ENCODE assay signal across 14 cellular contexts in the genomic region with DNA sequence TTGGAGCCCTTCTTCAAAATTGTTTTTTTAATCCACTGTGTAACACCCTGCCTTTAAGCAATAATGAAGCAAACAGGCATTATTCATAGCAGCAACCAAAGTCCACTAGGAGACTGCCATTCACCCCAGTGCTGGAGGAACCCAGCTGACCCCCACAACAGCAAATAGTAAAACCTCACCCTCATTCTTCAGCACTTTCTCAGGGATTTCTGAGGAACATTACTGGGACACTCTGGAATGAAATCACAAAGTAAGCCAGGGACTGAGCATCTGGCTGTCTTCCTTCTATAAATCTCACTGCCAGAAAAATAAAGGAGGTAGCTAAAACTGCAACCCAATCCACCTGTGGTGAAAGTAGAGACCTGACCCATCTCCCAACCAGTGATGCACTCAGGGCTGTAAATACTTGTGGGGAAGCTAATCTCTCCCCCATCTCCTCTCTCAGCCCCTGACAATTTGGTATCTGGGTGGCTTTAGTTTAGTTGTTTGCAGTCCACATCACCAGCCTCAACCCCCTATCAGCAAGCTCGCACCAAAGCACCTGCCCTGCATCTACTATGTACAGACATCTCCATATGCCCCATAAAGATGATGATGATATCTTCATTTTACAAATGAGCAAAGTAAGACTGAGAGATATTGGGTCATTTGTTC. TPM values are rescaled to one million over a fixed set of nuclear protein-coding genes. Genes with fewer than 3 reads are reported as not detected.
DNase-seq lines count a peak whose midpoint lies in the region; ATAC-seq and TF ChIP-seq lines count a peak whose summit lies in the region.
"Had no signal": no experiment of that assay in that cellular context is flagged by ENCODE, and none has a peak within 500 bp of the region (broad histone marks: within the 10 kb centered on the region; RNA-seq: fewer than 3 reads in every experiment).

No MANE protein-coding gene starts in this region.

- H3K9me3 Mint-ChIP-seq in mesothelial cell of epicardium: peaks cover 21% of the 10 kb centered on the region
- peaks cover 4 to 25% (median 12%) of the 10 kb centered on the region in 11 donors for H3K9me3 Mint-ChIP-seq in naive thymus-derived CD4-positive, alpha-beta T cell

- peak; percentile 82 for DNase-seq in GM23248
- DNase-seq in fibroblast of mammary gland (ENCODE audit: low read depth): peak; percentile 68
- DNase-seq in mesothelial cell of epicardium (ENCODE audit: low spot score in 2 of 2, unreplicated experiment in 2 of 2): no peak
- no peak for DNase-seq in erythroblast (lab: John Stamatoyannopoulos, UW)
- DNase-seq in stimulated activated naive CD4-positive, alpha-beta T cell (lab: John Stamatoyannopoulos, UW): no peak
- no peak for DNase-seq in naive thymus-derived CD4-positive, alpha-beta T cell
- DNase-seq: activated CD8-positive, alpha-beta memory T cell treated with anti-CD3 and anti-CD28 coated beads, Interleukin-2, amount 10 ng/mL, durations not matched to agents 7 days and 5 days; dorsolateral prefrontal cortex; NCI-H1436 treated with DMSO at 0.1 percent for 48 hours; NCI-H748 treated with DMSO at 0.1 percent for 48 hours had no signal

- H3K27ac Mint-ChIP-seq in mesothelial cell of epicardium: peak overlapping the region; percentile 90
- no peak overlapping the region for H3K27ac Mint-ChIP-seq in naive thymus-derived CD4-positive, alpha-beta T cell
- H3K27ac Mint-ChIP-seq: activated CD8-positive, alpha-beta memory T cell treated with anti-CD3 and anti-CD28 coated beads, Interleukin-2, amount 10 ng/mL, durations not matched to agents 7 days and 5 days; activated naive CD4-positive, alpha-beta T cell treated with anti-CD3 and anti-CD28 coated beads, Interleukin-2, amount 50 U/mL, for 72 hours had no signal

- ATAC-seq in naive thymus-derived CD4-positive, alpha-beta T cell: no peak
- no peak for ATAC-seq in HG03108 (IDR thresholded peaks at IDR 0.05; ENCODE audit: unreplicated experiment)
- ATAC-seq: activated CD8-positive, alpha-beta memory T cell treated with anti-CD3 and anti-CD28 coated beads, Interleukin-2, amount 10 ng/mL, durations not matched to agents 7 days and 5 days had no signal

- H3K9me3 ChIP-seq in GM23248 (ENCODE audit: low read depth) (no peaks in the 10 kb centered on the region), subcutaneous abdominal adipose tissue (ENCODE audit: control insufficient read depth in 5 of 5, low read length in 5 of 5) (peaks cover 0 to 4% (median 0%) of the 10 kb centered on the region in 5 donors)
- peaks cover 0 to 7% (median 0%) of the 10 kb centered on the region in 3 experiments for H3K9me3 ChIP-seq in naive thymus-derived CD4-positive, alpha-beta T cell (ENCODE audit: control insufficient read depth in 2 of 3, low read length in 3 of 3)

- 0 out of 2 replicates have a peak overlapping the region, but pooled peaks have one; percentile 18 for H3K4me3 ChIP-seq in GM23248
- no peak overlapping the region for H3K4me3 ChIP-seq in fibroblast of mammary gland (ENCODE audit: control insufficient read depth, low read depth, low read length)
- H3K4me3 ChIP-seq in subcutaneous abdominal adipose tissue (ENCODE audit: low read depth in 1 of 5, low read length in 5 of 5): no peak overlapping the region
- no peak overlapping the region for H3K4me3 ChIP-seq in naive thymus-derived CD4-positive, alpha-beta T cell (ENCODE audit: low read length)
- H3K4me3 ChIP-seq: dorsolateral prefrontal cortex had no signal

- H3K4me1 Mint-ChIP-seq in mesothelial cell of epicardium: peaks cover 35% of the 10 kb centered on the region
- H3K4me1 Mint-ChIP-seq in naive thymus-derived CD4-positive, alpha-beta T cell: no peaks in the 10 kb centered on the region
- H3K4me1 Mint-ChIP-seq: activated CD8-positive, alpha-beta memory T cell treated with anti-CD3 and anti-CD28 coated beads, Interleukin-2, amount 10 ng/mL, durations not matched to agents 7 days and 5 days; IgD-negative memory B cell had no signal

- 100% methylated on average over 1 of the region's 1 CpG for WGBS in GM23248 (ENCODE audit: low coverage in 1 of 2, low lambda C conversion rate in 2 of 2, missing lambda C conversion rate in 2 of 2), 2 experiments

- TF ChIP-seq CTCF in fibroblast of mammary gland (conservative IDR thresholded peaks at IDR 0.05; ENCODE audit: control insufficient read depth, insufficient read depth, low read depth, low read length) (no peak), mesothelial cell of epicardium (IDR thresholded peaks at IDR 0.05; ENCODE audit: unreplicated experiment) (no peak)

- H2AFZ ChIP-seq in GM23248: peak overlapping the region; percentile 30; the same call in 1 of the 2 replicates

- no peaks in the 10 kb centered on the region for H3K27me3 Mint-ChIP-seq in mesothelial cell of epicardium (ENCODE audit: low read depth)
- peaks cover 0 to 26% (median 0%) of the 10 kb centered on the region in 5 donors for H3K27me3 Mint-ChIP-seq in naive thymus-derived CD4-positive, alpha-beta T cell

- H3K27ac ChIP-seq in GM23248 (peak overlapping the region; percentile 84), subcutaneous abdominal adipose tissue (ENCODE audit: low read depth, low read length) (peak overlapping the region; percentile 25)
- H3K27ac ChIP-seq in naive thymus-derived CD4-positive, alpha-beta T cell (ENCODE audit: low read depth, low read length): no peak overlapping the region
- H3K27ac ChIP-seq: dorsolateral prefrontal cortex had no signal

- H4K20me1 ChIP-seq in GM23248 (ENCODE audit: insufficient read depth): no peaks in the 10 kb centered on the region

- H3F3A ChIP-seq in GM23248 (ENCODE audit: insufficient read depth): peaks cover 52% of the 10 kb centered on the region

- CTCF ChIA-PET in naive thymus-derived CD4-positive, alpha-beta T cell (lab: Charles Lee): no interaction called here

- POLR2A ChIA-PET in naive thymus-derived CD4-positive, alpha-beta T cell (lab: Charles Lee): interaction anchor here (0.6 kb wide), 1 partner anchor 233 kb away, joined by 4 read pairs; no protein-coding TSS in a partner anchor

- no peaks in the 10 kb centered on the region for H3K9me2 ChIP-seq in GM23248 (ENCODE audit: insufficient read depth)

- no peak for TF ChIP-seq POLR2A in erythroblast (IDR thresholded peaks at IDR 0.05; ENCODE audit: low read length)

- H3K9ac ChIP-seq in GM23248 (peak overlapping the region; percentile 67), subcutaneous abdominal adipose tissue (ENCODE audit: low read length in 5 of 5) (peak overlapping the region in 1 of 5 donors; percentile 3)

- H3K4me1 ChIP-seq in GM23248 (ENCODE audit: insufficient read depth) (peaks cover 42% of the 10 kb centered on the region), subcutaneous abdominal adipose tissue (ENCODE audit: control insufficient read depth in 5 of 5, insufficient read depth in 5 of 5, low read length in 5 of 5) (peaks cover 0 to 15% (median 7%) of the 10 kb centered on the region in 5 donors)
- no peaks in the 10 kb centered on the region for H3K4me1 ChIP-seq in naive thymus-derived CD4-positive, alpha-beta T cell (ENCODE audit: control insufficient read depth in 2 of 2, insufficient read depth in 2 of 2, low read length in 2 of 2)

- in situ Hi-C loops in GM23248 (cut with MboI): no loop called here

- intact Hi-C loops in naive thymus-derived CD4-positive, alpha-beta T cell (cut with micrococcal nuclease): no loop called here

- no peaks in the 10 kb centered on the region for H3K27me3 ChIP-seq in GM23248 (replicated peaks; ENCODE audit: insufficient read depth)
- no peaks in the 10 kb centered on the region for H3K27me3 ChIP-seq in subcutaneous abdominal adipose tissue (ENCODE audit: control insufficient read depth in 5 of 5, insufficient read depth in 4 of 5, low read length in 5 of 5)
- no peaks in the 10 kb centered on the region for H3K27me3 ChIP-seq in naive thymus-derived CD4-positive, alpha-beta T cell (ENCODE audit: control insufficient read depth in 2 of 2, insufficient read depth in 2 of 2, low read length in 2 of 2)

- H3K36me3 ChIP-seq in GM23248 (ENCODE audit: low read depth) (no peaks in the 10 kb centered on the region), subcutaneous abdominal adipose tissue (ENCODE audit: control insufficient read depth in 5 of 5, insufficient read depth in 5 of 5, low read length in 5 of 5) (no peaks in the 10 kb centered on the region)
- no peaks in the 10 kb centered on the region for H3K36me3 ChIP-seq in naive thymus-derived CD4-positive, alpha-beta T cell (ENCODE audit: control insufficient read depth in 2 of 3, insufficient read depth in 3 of 3, low read length in 3 of 3)

- no peaks in the 10 kb centered on the region for H3K79me2 ChIP-seq in GM23248 (ENCODE audit: insufficient read depth)

- peaks cover 4% of the 10 kb centered on the region for H3K36me3 Mint-ChIP-seq in mesothelial cell of epicardium
- peaks cover 0 to 11% (median 0%) of the 10 kb centered on the region in 5 donors for H3K36me3 Mint-ChIP-seq in naive thymus-derived CD4-positive, alpha-beta T cell
- H3K36me3 Mint-ChIP-seq: activated CD8-positive, alpha-beta memory T cell treated with anti-CD3 and anti-CD28 coated beads, Interleukin-2, amount 10 ng/mL, durations not matched to agents 7 days and 5 days had no signal

- peak overlapping the region; percentile 46 for H3K4me2 ChIP-seq in GM23248 (ENCODE audit: unreplicated experiment)

- no peak overlapping the region for H3K4me3 Mint-ChIP-seq in mesothelial cell of epicardium
- no peak overlapping the region for H3K4me3 Mint-ChIP-seq in naive thymus-derived CD4-positive, alpha-beta T cell
- H3K4me3 Mint-ChIP-seq: activated CD8-positive, alpha-beta memory T cell treated with anti-CD3 and anti-CD28 coated beads, Interleukin-2, amount 10 ng/mL, durations not matched to agents 7 days and 5 days; IgD-negative memory B cell had no signal

RNA-seq across cellular contexts. Expression of a gene that starts 47.1 kb away (rescaled TPM):
- total RNA-seq in GM23248 (2014; rRNA removed; shearing (Covaris generic)): 1,783 and 1,897 TPM in 2 replicates
- polyA plus RNA-seq in GM23248 (2016; fragmentation: Nextera tagmentation; extraction: Ambion mirVana): 685 and 707 TPM in 2 replicates
- 539 to 636 TPM (median 611 TPM) in 3 replicates for total RNA-seq in mesothelial cell of epicardium
- 10 to 100 TPM in 2 of 5 experiments, 1 to 10 TPM in 2, under 1 TPM in 1; 0.22 to 17.1 (median 9.5) TPM for total RNA-seq in naive thymus-derived CD4-positive, alpha-beta T cell
- polyA plus RNA-seq in naive thymus-derived CD4-positive, alpha-beta T cell: 1 to 10 TPM in 1 of 2 donors, under 1 TPM in 1; 0.92 to 2.4 TPM
- polyA plus RNA-seq: IgD-negative memory B cell had no signal

Comparison
In these comparisons a context has a peak if more than half of its experiments do, and no peak if none do; other contexts are left out.
1. DNase-seq: peak in GM23248 (single experiment) and fibroblast of mammary gland (single experiment); none in mesothelial cell of epicardium (0 of 2), erythroblast (0 of 2), stimulated activated naive CD4-positive, alpha-beta T cell (0 of 6) and naive thymus-derived CD4-positive, alpha-beta T cell (0 of 9).
2. RNA of a gene that starts 47.1 kb away (total RNA-seq): 1,783 to 1,897 TPM in GM23248 and 539 to 636 TPM in mesothelial cell of epicardium; 0.22 to 17.1 TPM in naive thymus-derived CD4-positive, alpha-beta T cell; every median in the first group is over 10 times any median in the second.